ENCODE assay signal across 8 cellular contexts in the genomic region with DNA sequence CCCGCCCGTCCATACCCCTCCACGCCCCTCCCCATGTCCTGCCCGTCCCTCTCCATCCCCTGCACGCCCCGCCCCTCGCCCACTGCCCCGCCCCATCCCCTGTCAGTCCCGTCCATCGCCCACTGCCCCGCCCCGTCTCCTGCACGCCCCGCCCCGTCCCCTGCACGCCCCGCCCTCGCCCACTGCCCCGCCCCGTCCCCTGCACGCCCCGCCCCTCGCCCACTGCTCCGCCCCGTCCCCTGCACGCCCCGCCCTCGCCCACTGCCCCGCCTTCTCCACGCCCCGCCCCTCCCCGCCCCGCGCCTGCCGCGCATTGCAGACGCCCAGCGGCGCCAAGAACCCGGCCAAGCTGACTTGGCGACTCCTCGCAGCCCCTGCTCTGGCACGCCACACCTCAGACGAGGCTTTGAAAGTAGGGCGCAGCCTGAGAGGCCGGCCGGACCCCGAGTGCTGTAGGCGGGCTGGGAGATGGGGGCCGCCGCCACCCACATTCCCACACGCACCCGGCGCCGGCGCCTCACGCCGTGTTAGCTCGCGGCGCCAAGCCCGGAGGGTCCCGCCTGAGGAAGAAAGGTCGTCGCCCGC. TPM values are rescaled to one million over a fixed set of nuclear protein-coding genes. Genes with fewer than 3 reads are reported as not detected.
DNase-seq lines count a peak whose midpoint lies in the region; ATAC-seq and TF ChIP-seq lines count a peak whose summit lies in the region.

A gene (plus strand): TSS at position 316 of the 585 bp plus-strand sequence. CDS start 2,410 bp downstream, outside the sequence.

- H3K9me3 Mint-ChIP-seq in CD8-positive, alpha-beta T cell = peaks cover 3% of the 10 kb centered on the region
- peaks cover 0 to 4% (median 0%) of the 10 kb centered on the region in 3 donors for H3K9me3 Mint-ChIP-seq in T-cell
- peaks cover 8% of the 10 kb centered on the region for H3K9me3 Mint-ChIP-seq in activated naive CD8-positive, alpha-beta T cell treated with anti-CD3 and anti-CD28 coated beads, Interleukin-2, amount 50 U/mL, for 24 hours

- peak within 1 kb of the TSS; percentile 61 for H3K14ac ChIP-seq in trophoblast cell (ENCODE audit: low read length)

- peaks cover 9% of the 10 kb centered on the region for H3K4me1 ChIP-seq in CD8-positive, alpha-beta T cell (ENCODE audit: insufficient read depth, low read length)
- peaks cover 0 to 4% of the 10 kb centered on the region in 2 experiments for H3K4me1 ChIP-seq in trophoblast cell (ENCODE audit: control insufficient read depth in 1 of 2, insufficient read depth in 2 of 2, low read length in 2 of 2)
- peaks cover 0 to 21% (median 12%) of the 10 kb centered on the region in 4 donors for H3K4me1 ChIP-seq in tibial artery

- H3K23ac ChIP-seq in trophoblast cell (ENCODE audit: low read length) = no peak within 1 kb of the TSS

- peak; percentile 93 for ATAC-seq in CD8-positive, alpha-beta T cell
- ATAC-seq in HG02981 (IDR thresholded peaks at IDR 0.05; ENCODE audit: unreplicated experiment) (peak; percentile 41), T-cell (replicated peaks in 1 of 4) (peak; percentile 79 to 88 (median 80)), HG03469 (IDR thresholded peaks at IDR 0.05; ENCODE audit: unreplicated experiment) (no peak)
- ATAC-seq in activated naive CD8-positive, alpha-beta T cell treated with anti-CD3 and anti-CD28 coated beads, Interleukin-2, amount 50 U/mL, for 24 hours = peak; percentile 69

- H3K27ac Mint-ChIP-seq in CD8-positive, alpha-beta T cell = no peak within 1 kb of the TSS
- H3K27ac Mint-ChIP-seq in T-cell = peak within 1 kb of the TSS; percentile 36 to 69
- H3K27ac Mint-ChIP-seq in activated naive CD8-positive, alpha-beta T cell treated with anti-CD3 and anti-CD28 coated beads, Interleukin-2, amount 50 U/mL, for 24 hours = no peak within 1 kb of the TSS

- peak within 1 kb of the TSS; percentile 82 for H3K4me3 ChIP-seq in CD8-positive, alpha-beta T cell (ENCODE audit: low read depth, low read length)
- H3K4me3 ChIP-seq in trophoblast cell (ENCODE audit: low read depth, low read length) (peak within 1 kb of the TSS; percentile 73), tibial artery (peak within 1 kb of the TSS; percentile 50 to 62)

- H3K27ac ChIP-seq in CD8-positive, alpha-beta T cell (ENCODE audit: low read depth, low read length) = peak within 1 kb of the TSS; percentile 44
- H3K27ac ChIP-seq in trophoblast cell (ENCODE audit: low read depth, low read length) (peak within 1 kb of the TSS; percentile 42), tibial artery (no peak within 1 kb of the TSS)

- peak within 1 kb of the TSS; percentile 91 for H3K18ac ChIP-seq in trophoblast cell (ENCODE audit: low read length)

- peak within 1 kb of the TSS; percentile 63 for H3K9ac ChIP-seq in trophoblast cell (ENCODE audit: low read length)

- peak within 1 kb of the TSS; percentile 75 for H4K91ac ChIP-seq in trophoblast cell (ENCODE audit: low read depth, low read length)

- peaks cover 11% of the 10 kb centered on the region for H3K27me3 Mint-ChIP-seq in CD8-positive, alpha-beta T cell (ENCODE audit: low read depth)
- H3K27me3 Mint-ChIP-seq in T-cell = peaks cover 9 to 22% of the 10 kb centered on the region in 2 donors
- H3K27me3 Mint-ChIP-seq in activated naive CD8-positive, alpha-beta T cell treated with anti-CD3 and anti-CD28 coated beads, Interleukin-2, amount 50 U/mL, for 24 hours = peaks cover 28% of the 10 kb centered on the region

- H4K12ac ChIP-seq in trophoblast cell (ENCODE audit: low read depth, low read length) = peak within 1 kb of the TSS; percentile 87

- H2BK5ac ChIP-seq in trophoblast cell (ENCODE audit: low read depth, low read length, poor library complexity) = no peak within 1 kb of the TSS

- peak within 1 kb of the TSS; percentile 5 for H2BK12ac ChIP-seq in trophoblast cell (ENCODE audit: low read length)

- H3K4me2 ChIP-seq in trophoblast cell (ENCODE audit: low read length) = peak within 1 kb of the TSS; percentile 99

- CTCF ChIA-PET in CD8-positive, alpha-beta T cell (lab: Charles Lee) = interaction anchor here (0.7 to 1.2 kb wide), 2 partner anchors 9 to 15 kb away, joined by 3 to 4 read pairs; no protein-coding TSS in a partner anchor
- CTCF ChIA-PET in T-cell (lab: Charles Lee) = interaction anchor here in 1 of 2 donors (0.7 kb wide), 1 partner anchor 1570 kb away, joined by 3 read pairs; no protein-coding TSS in a partner anchor

- POLR2A ChIA-PET in CD8-positive, alpha-beta T cell (lab: Charles Lee) = interaction anchor here (0.7 to 1.2 kb wide), 3 partner anchors 40 to 241 kb away, joined by 3 to 5 read pairs (median 4); a partner anchor contains a TSS
- POLR2A ChIA-PET in T-cell (lab: Charles Lee) = interaction anchor here in 1 of 2 donors (0.8 kb wide), 1 partner anchor 877 kb away, joined by 3 read pairs; a partner anchor contains a TSS

- H3K79me2 ChIP-seq in trophoblast cell (ENCODE audit: control insufficient read depth, insufficient read depth, low read length, poor library complexity) = peaks cover 2% of the 10 kb centered on the region

- H3K27me3 ChIP-seq in CD8-positive, alpha-beta T cell (ENCODE audit: insufficient read depth, low read length) = no peaks in the 10 kb centered on the region
- H3K27me3 ChIP-seq in trophoblast cell (ENCODE audit: insufficient read depth, low read length) (no peaks in the 10 kb centered on the region), tibial artery (peaks cover 0 to 46% of the 10 kb centered on the region in 2 donors)

- peak within 1 kb of the TSS; percentile 87 for H3K4me3 Mint-ChIP-seq in CD8-positive, alpha-beta T cell
- peak within 1 kb of the TSS; percentile 84 to 86 (median 86) for H3K4me3 Mint-ChIP-seq in T-cell
- H3K4me3 Mint-ChIP-seq in activated naive CD8-positive, alpha-beta T cell treated with anti-CD3 and anti-CD28 coated beads, Interleukin-2, amount 50 U/mL, for 24 hours = peak within 1 kb of the TSS; percentile 79

- H3K36me3 Mint-ChIP-seq in CD8-positive, alpha-beta T cell = no peaks in the 10 kb centered on the region
- H3K36me3 Mint-ChIP-seq in T-cell = no peaks in the 10 kb centered on the region
- H3K36me3 Mint-ChIP-seq in activated naive CD8-positive, alpha-beta T cell treated with anti-CD3 and anti-CD28 coated beads, Interleukin-2, amount 50 U/mL, for 24 hours (ENCODE audit: low read depth) = no peaks in the 10 kb centered on the region

- no peak for TF ChIP-seq CTCF in CD8-positive, alpha-beta T cell (IDR thresholded peaks at IDR 0.05)
- TF ChIP-seq CTCF in tibial artery (IDR thresholded peaks at IDR 0.05) = no peak

- H3K79me1 ChIP-seq in trophoblast cell (ENCODE audit: low read length) = peaks cover 6% of the 10 kb centered on the region

- DNase-seq in CD8-positive, alpha-beta T cell = peak; percentile 63 to 85 (median 78)
- DNase-seq in T-cell = peak; percentile 49 to 82 (median 73)
- DNase-seq in activated naive CD8-positive, alpha-beta T cell treated with anti-CD3 and anti-CD28 coated beads, Interleukin-2, amount 50 U/mL, for 24 hours = peak; percentile 76
- DNase-seq in cardiac septum (ENCODE audit: low spot score) = peak; percentile 91
- DNase-seq in trophoblast cell = peak; percentile 43 to 59
- peak; percentile 51 to 82 for DNase-seq in tibial artery

- H4K8ac ChIP-seq in trophoblast cell (ENCODE audit: low read depth, low read length) = peak within 1 kb of the TSS; percentile 77

- H2AFZ ChIP-seq in trophoblast cell (ENCODE audit: insufficient read depth, low read length, poor library complexity) = peak within 1 kb of the TSS; percentile 42

- no peaks in the 10 kb centered on the region for H3K36me3 ChIP-seq in CD8-positive, alpha-beta T cell (ENCODE audit: insufficient read depth, low read length)
- H3K36me3 ChIP-seq in trophoblast cell (ENCODE audit: control insufficient read depth in 1 of 2, insufficient read depth in 2 of 2, low read length in 2 of 2) (no peaks in the 10 kb centered on the region), tibial artery (no peaks in the 10 kb centered on the region)

- H3K4me1 Mint-ChIP-seq in CD8-positive, alpha-beta T cell (ENCODE audit: low read depth) = peaks cover 18% of the 10 kb centered on the region
- H3K4me1 Mint-ChIP-seq in T-cell = peaks cover 9 to 21% (median 11%) of the 10 kb centered on the region in 3 donors
- peaks cover 13% of the 10 kb centered on the region for H3K4me1 Mint-ChIP-seq in activated naive CD8-positive, alpha-beta T cell treated with anti-CD3 and anti-CD28 coated beads, Interleukin-2, amount 50 U/mL, for 24 hours

- WGBS in trophoblast cell (ENCODE audit: extremely low coverage, insufficient coverage, insufficient read length) = no CpG with 5 or more reads among the region's 66 CpGs

- no peak within 1 kb of the TSS for H3K4ac ChIP-seq in trophoblast cell (ENCODE audit: low read depth, low read length)

- no peak within 1 kb of the TSS for H2AK5ac ChIP-seq in trophoblast cell (ENCODE audit: low read length)

- intact Hi-C loops in CD8-positive, alpha-beta T cell (cut with DNase I, micrococcal nuclease) = loop anchor here (1.0 to 10.0 kb wide), 11 partner anchors 40 to 393 kb away; a partner anchor contains a TSS
- intact Hi-C loops in cardiac septum (cut with DNase I) (no loop called here), tibial artery (cut with DNase I; ENCODE audit: low total_unique reads) (no loop called here)

- H2BK120ac ChIP-seq in trophoblast cell (ENCODE audit: insufficient read depth, low read length, poor library complexity) = peak within 1 kb of the TSS; percentile 83

- H3K9me3 ChIP-seq in CD8-positive, alpha-beta T cell (ENCODE audit: low read length) = no peaks in the 10 kb centered on the region
- H3K9me3 ChIP-seq in trophoblast cell (ENCODE audit: insufficient read depth, low read depth, low read length) (peaks cover 2% of the 10 kb centered on the region), tibial artery (no peaks in the 10 kb centered on the region)

RNA-seq across cellular contexts. Expression of the gene that starts here (rescaled TPM):
- total RNA-seq in CD8-positive, alpha-beta T cell = not detected
- total RNA-seq in T-cell (1 to 10 TPM in 1 of 5 donors, under 1 TPM in 2, not detected in 2; 0.73 to 1.6 (median 0.88) TPM), cardiac septum (not detected)
- 0.10 and 0.14 TPM in 2 replicates for polyA plus RNA-seq in trophoblast cell (2013)

Comparison
In these comparisons a context has a peak if more than half of its experiments do, and no peak if none do; other contexts are left out.
1. Peak in DNase-seq, ATAC-seq, H3K4me3 ChIP-seq and H3K27ac ChIP-seq in CD8-positive, alpha-beta T cell; RNA of the gene not detected or under 1 TPM.
2. Peak in DNase-seq in cardiac septum; RNA of the gene not detected or under 1 TPM.
3. H3K27ac Mint-ChIP-seq: peak in T-cell (2 of 2); none in CD8-positive, alpha-beta T cell (single experiment) and activated naive CD8-positive, alpha-beta T cell treated with anti-CD3 and anti-CD28 coated beads, Interleukin-2, amount 50 U/mL, for 24 hours (single experiment).
4. intact Hi-C loops: an anchor here in CD8-positive, alpha-beta T cell (1.0 to 10.0 kb wide); none called in cardiac septum and tibial artery.
5. Peak in every context shown above with its lines, with median percentiles within 50 percentile points of each other: DNase-seq, H3K4me3 ChIP-seq and H3K4me3 Mint-ChIP-seq.